ENCODE assay signal across 9 cellular contexts in the genomic region with DNA sequence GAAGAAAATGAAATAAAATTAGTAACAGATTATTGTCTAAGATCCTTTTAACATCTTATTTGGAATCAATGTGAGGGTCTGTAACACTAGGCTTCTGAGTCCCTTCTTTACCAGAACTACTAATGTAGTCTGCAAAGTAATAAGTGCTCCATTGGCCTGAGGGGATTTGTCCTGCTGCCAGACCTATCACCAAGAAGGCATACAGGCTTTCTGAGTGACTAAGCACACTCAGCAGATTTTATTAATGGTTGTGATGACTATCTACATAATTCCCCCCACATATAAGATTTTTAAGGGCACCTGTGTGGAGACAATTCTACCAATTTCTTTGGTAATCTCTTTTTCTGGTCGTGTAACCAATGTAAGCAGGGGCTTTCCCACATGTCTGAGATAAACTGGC.
"Had no signal": no experiment of that assay in that cellular context is flagged by ENCODE, and none has a peak within 500 bp of the region (broad histone marks: within the 10 kb centered on the region; RNA-seq: fewer than 3 reads in every experiment).

No MANE protein-coding gene starts in this region.

- H3K9me3 ChIP-seq: esophagus muscularis mucosa, ovary, stomach had no signal

- H3K36me3 ChIP-seq: brain microvascular endothelial cell, esophagus muscularis mucosa, ovary, stomach had no signal

- DNase-seq: activated CD4-positive, alpha-beta memory T cell treated with anti-CD3 and anti-CD28 coated beads for 36 hours; activated gamma-delta T cell treated with Interleukin-2 at 50 U/mL for 16 hours; activated naive CD8-positive, alpha-beta T cell treated with anti-CD3 and anti-CD28 coated beads for 36 hours; activated T-cell treated with anti-CD3 and anti-CD28 coated beads, Interleukin-2, amount 50 U/mL, for 72 hours; brain microvascular endothelial cell; ovary; stimulated activated CD4-positive, alpha-beta T cell treated with anti-CD3 and anti-CD28 coated beads, Interleukin-4, amount 100 ng/mL, for 4 hours; stomach had no signal

- H3K27me3 ChIP-seq: brain microvascular endothelial cell, esophagus muscularis mucosa, ovary, stomach had no signal

- H3K4me3 ChIP-seq: esophagus muscularis mucosa, ovary, stomach had no signal

- H3K27ac ChIP-seq: brain microvascular endothelial cell, esophagus muscularis mucosa, ovary, stomach had no signal
